ENCODE assay signal across 12 cellular contexts in genomic region chr19:21396121-21396520, GRCh38. TPM values are rescaled to one million over a fixed set of nuclear protein-coding genes. Genes with fewer than 3 reads are reported as not detected.
DNase-seq lines count a peak whose midpoint lies in the region; ATAC-seq and TF ChIP-seq lines count a peak whose summit lies in the region.
"Had no signal": no experiment of that assay in that cellular context is flagged by ENCODE, and none has a peak within 500 bp of the region (broad histone marks: within the 10 kb centered on the region; RNA-seq: fewer than 3 reads in every experiment).

No MANE protein-coding gene starts in this region.

- peaks cover 22% of the 10 kb centered on the region for H3K9me3 Mint-ChIP-seq in mesothelial cell of epicardium

- peak overlapping the region in 6 of 10 experiments; percentile 82 to 94 (median 90); a peak in 8 of 20 replicates for H3K4me3 ChIP-seq in BLaER1 treated with 17β-estradiol and CSF1 and Interleukin-3, amounts not matched to agents 10 nM and 100 nM
- peak overlapping the region in 1 of 2 experiments; percentile 92; a peak in 3 of 4 replicates for H3K4me3 ChIP-seq in Panc1 (ENCODE audit: low read depth in 2 of 2, low read length in 2 of 2)
- H3K4me3 ChIP-seq: thyroid gland had no signal

- H3K27me3 ChIP-seq in BLaER1 treated with 17β-estradiol and CSF1 and Interleukin-3, amounts not matched to agents 10 nM and 100 nM, result no peaks in the 10 kb centered on the region
- H3K27me3 ChIP-seq in Panc1 (ENCODE audit: control insufficient read depth, insufficient read depth, low read length), result no peaks in the 10 kb centered on the region
- H3K27me3 ChIP-seq: adrenal gland, gastroesophageal sphincter, thyroid gland had no signal

- H3K27me3 Mint-ChIP-seq in mesothelial cell of epicardium (ENCODE audit: low read depth), result no peaks in the 10 kb centered on the region
- H3K27me3 Mint-ChIP-seq: activated B cell treated with CpG ODN at 0.5 μM for 24 hours had no signal

- H3K4me1 ChIP-seq in BLaER1 treated with 17β-estradiol and CSF1 and Interleukin-3, amounts not matched to agents 10 nM and 100 nM, result peaks cover 0 to 10% (median 9%) of the 10 kb centered on the region in 10 experiments; a peak in 11 of 20 replicates
- H3K4me1 ChIP-seq in Panc1 (ENCODE audit: control insufficient read depth, insufficient read depth, low read length), result no peaks in the 10 kb centered on the region
- H3K4me1 ChIP-seq: Caco-2 had no signal

- peaks cover 28 to 35% (median 30%) of the 10 kb centered on the region in 11 experiments for H3K36me3 ChIP-seq in BLaER1 treated with 17β-estradiol and CSF1 and Interleukin-3, amounts not matched to agents 10 nM and 100 nM
- H3K36me3 ChIP-seq in Panc1 (ENCODE audit: control insufficient read depth, insufficient read depth, low read length), result peaks cover 2% of the 10 kb centered on the region; the same call in 1 of the 2 replicates
- H3K36me3 ChIP-seq: adrenal gland, thyroid gland had no signal

- intact Hi-C loops in Panc1 (cut with micrococcal nuclease; ENCODE audit: unreplicated experiment), result no loop called here

- POLR2A ChIA-PET in Panc1 (lab: Charles Lee), result no interaction called here

- H3K9ac ChIP-seq in BLaER1 treated with 17β-estradiol and CSF1 and Interleukin-3, amounts not matched to agents 10 nM and 100 nM, result no peak overlapping the region

- H3K4me3 Mint-ChIP-seq in mesothelial cell of epicardium, result no peak overlapping the region

- H3K27ac ChIP-seq in 22Rv1, result peak overlapping the region; percentile 81
- peak overlapping the region in 3 of 11 experiments; percentile 83 to 87 (median 84); a peak in 3 of 22 replicates for H3K27ac ChIP-seq in BLaER1 treated with 17β-estradiol and CSF1 and Interleukin-3, amounts not matched to agents 10 nM and 100 nM
- peak overlapping the region; percentile 77 for H3K27ac ChIP-seq in Panc1 (ENCODE audit: low read length)

- peaks cover 66 to 87% (median 85%) of the 10 kb centered on the region in 11 experiments for H3K9me3 ChIP-seq in BLaER1 treated with 17β-estradiol and CSF1 and Interleukin-3, amounts not matched to agents 10 nM and 100 nM (replicated peaks in 1 of 11)
- peaks cover 7% of the 10 kb centered on the region; the same call in 1 of the 2 replicates for H3K9me3 ChIP-seq in Panc1 (ENCODE audit: control insufficient read depth, insufficient read depth, low read depth, low read length)
- H3K9me3 ChIP-seq: adrenal gland, Caco-2, gastroesophageal sphincter, thyroid gland had no signal

- peak overlapping the region; percentile 71 for H3K27ac Mint-ChIP-seq in mesothelial cell of epicardium

- TF ChIP-seq CTCF in 22Rv1 (IDR thresholded peaks at IDR 0.05) (no peak), Panc1 (IDR thresholded peaks at IDR 0.05) (no peak), mesothelial cell of epicardium (IDR thresholded peaks at IDR 0.05; ENCODE audit: unreplicated experiment) (no peak)

- H3K4me2 ChIP-seq in BLaER1 treated with 17β-estradiol and CSF1 and Interleukin-3, amounts not matched to agents 10 nM and 100 nM, result 0 out of 22 replicates have a peak overlapping the region, but pooled peaks of 1 of the 11 experiments have one; percentile 15

- peaks cover 24% of the 10 kb centered on the region for H3K4me1 Mint-ChIP-seq in mesothelial cell of epicardium

- no TSS peak for BruUV-seq in Panc1 (replicated peaks; lab: Mats Ljungman, UMichigan)

- CTCF ChIA-PET in Panc1 (lab: Charles Lee), result no interaction called here

- H3K36me3 Mint-ChIP-seq in mesothelial cell of epicardium, result peaks cover 24% of the 10 kb centered on the region

- DNase-seq in Panc1 (ENCODE audit: low read depth, low spot score) (no peak), mesothelial cell of epicardium (ENCODE audit: low spot score in 2 of 2, unreplicated experiment in 2 of 2) (no peak)

- H4K20me1 ChIP-seq in BLaER1 treated with 17β-estradiol and CSF1 and Interleukin-3, amounts not matched to agents 10 nM and 100 nM, result no peaks in the 10 kb centered on the region; a peak in 1 of 22 replicates

- ATAC-seq in Panc1 (no peak), GM21367 (IDR thresholded peaks at IDR 0.05; ENCODE audit: unreplicated experiment) (no peak), GM21423 (IDR thresholded peaks at IDR 0.05; ENCODE audit: unreplicated experiment) (no peak), GM19452 (IDR thresholded peaks at IDR 0.05; ENCODE audit: unreplicated experiment) (no peak)

- in situ Hi-C loops in Panc1 (cut with HindIII; ENCODE audit: low pct_unique_long_range_greater_than_20kb, low sequenced_read_pairs), result no loop called here

RNA-seq across cellular contexts. Expression of gene ZNF493, which starts 0.8 kb away (rescaled TPM):
- 8.5 TPM for total RNA-seq in Panc1 (2021; ENCODE audit: unreplicated experiment)
- polyA plus RNA-seq in Panc1 (2012; ENCODE audit: insufficient read length), result 3.4 TPM
- total RNA-seq in mesothelial cell of epicardium, result 37.3 to 42.2 TPM (median 42.1 TPM) in 3 replicates

RNA-seq across cellular contexts. Expression of gene ZNF738, which starts 37.3 kb away (rescaled TPM):
- 9.7 TPM for total RNA-seq in Panc1 (2021; ENCODE audit: unreplicated experiment)
- polyA plus RNA-seq in Panc1 (2012; ENCODE audit: insufficient read length), result 4.3 TPM
- 40.8 to 45.0 TPM (median 42.5 TPM) in 3 replicates for total RNA-seq in mesothelial cell of epicardium
